ENCODE assay signal across 8 cellular contexts in the genomic region with DNA sequence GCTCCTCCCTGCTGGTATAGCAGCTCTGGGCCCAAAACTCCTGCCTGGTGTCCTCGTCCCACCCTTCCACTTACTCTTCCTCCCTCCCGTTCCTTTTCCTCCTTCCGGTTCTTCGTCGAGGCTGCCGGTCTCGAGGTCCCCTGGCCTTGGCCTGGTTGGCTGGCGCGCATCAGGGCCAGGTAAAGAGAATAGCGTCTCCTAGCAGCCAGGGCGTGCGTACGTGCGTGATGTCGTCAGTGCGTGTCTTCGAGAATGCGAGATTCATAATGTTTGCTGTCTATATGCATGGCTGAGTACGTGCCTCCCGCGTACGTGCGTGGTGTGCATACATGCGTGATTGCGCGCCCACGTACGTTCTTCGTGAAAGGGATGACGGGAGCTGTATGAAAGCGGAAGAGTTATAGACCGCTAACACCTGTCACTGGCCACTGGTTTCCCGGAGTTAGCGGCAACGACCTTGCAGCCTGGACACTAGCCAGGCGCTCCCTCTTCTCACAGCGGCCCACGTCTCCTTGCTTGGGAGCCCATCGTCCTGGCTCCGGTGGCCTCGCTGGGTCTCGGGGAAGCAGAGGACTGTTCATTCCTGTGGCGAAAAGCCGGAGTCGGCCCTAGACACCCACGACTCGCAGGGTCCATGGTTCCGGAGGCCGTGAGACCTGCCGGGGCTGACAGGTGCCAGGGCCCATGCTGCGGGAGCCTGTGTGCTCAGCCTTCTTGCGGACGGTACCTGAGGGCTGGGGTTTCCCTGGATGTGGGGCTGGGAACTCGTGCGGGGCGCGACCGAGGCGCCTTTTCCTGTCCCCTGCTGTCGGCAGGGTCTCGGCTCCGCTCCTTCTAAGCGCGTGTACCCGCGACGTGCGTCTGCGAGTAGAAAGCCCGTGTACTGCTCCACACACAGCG. TPM values are rescaled to one million over a fixed set of nuclear protein-coding genes. Genes with fewer than 3 reads are reported as not detected.
DNase-seq lines count a peak whose midpoint lies in the region; ATAC-seq, FAIRE-seq and TF ChIP-seq lines count a peak whose summit lies in the region.

A gene (plus strand): TSS at position 392 of the 900 bp plus-strand sequence. CDS start 4,619 bp downstream, outside the sequence.

- H3K27me3 Mint-ChIP-seq in WTC11 (ENCODE audit: low read depth) = peaks cover 10% of the 10 kb centered on the region

- no peaks in the 10 kb centered on the region for H3K9me3 Mint-ChIP-seq in WTC11

- peaks cover 1% of the 10 kb centered on the region for H3K36me3 ChIP-seq in bronchial epithelial cell (ENCODE audit: control insufficient read depth, insufficient read depth, low read length)

- no peaks in the 10 kb centered on the region for H3K27me3 ChIP-seq in bronchial epithelial cell (ENCODE audit: control insufficient read depth, insufficient read depth, low read length)

- TF ChIP-seq CTCF in AG04449 (IDR thresholded peaks at IDR 0.05; ENCODE audit: insufficient read depth, low read length, missing control alignments) (no peak), WTC11 (IDR thresholded peaks at IDR 0.05) (no peak), bronchial epithelial cell (IDR thresholded peaks at IDR 0.05; ENCODE audit: insufficient read depth, low read length, severe bottlenecking) (no peak)

- peak within 1 kb of the TSS; percentile 81 for H3K4me3 Mint-ChIP-seq in WTC11

- peak within 1 kb of the TSS; percentile 96 for H3K27ac Mint-ChIP-seq in WTC11

- peak; percentile 82 for ATAC-seq in GM18907 (IDR thresholded peaks at IDR 0.05; ENCODE audit: unreplicated experiment)
- peak; percentile 74 for ATAC-seq in HG03159 (IDR thresholded peaks at IDR 0.05; ENCODE audit: unreplicated experiment)
- peak; percentile 39 for ATAC-seq in WTC11

- no peak for FAIRE-seq in bronchial epithelial cell (lab: Jason Lieb, UNC)
- peak; percentile 98 for FAIRE-seq in islet of Langerhans (lab: Jason Lieb, UNC)

- CTCF ChIA-PET in AG04449 (lab: Yijun Ruan, JAX) (interaction anchor here (0.9 to 1.0 kb wide), 2 partner anchors 11 to 398 kb away, joined by 3 read pairs; a partner anchor contains a TSS), WTC11 (lab: Charles Lee) (interaction anchor here (0.6 to 3.2 kb wide), 7 partner anchors 12 to 398 kb away, joined by 4 to 33 read pairs (median 9); a partner anchor contains a TSS)

- peak within 1 kb of the TSS; percentile 75 for H3K4me3 ChIP-seq in AG04449 (ENCODE audit: low read depth, low read length)
- peak within 1 kb of the TSS; percentile 61 for H3K4me3 ChIP-seq in bronchial epithelial cell (ENCODE audit: low read depth, low read length)

- H3K4me1 Mint-ChIP-seq in WTC11 = peaks cover 8% of the 10 kb centered on the region; the same call in 1 of the 2 replicates

- POLR2A ChIA-PET in AG04449 (lab: Yijun Ruan, JAX) = interaction anchor here (0.6 to 1.0 kb wide), 2 partner anchors 19 to 46 kb away, joined by 3 read pairs; no protein-coding TSS in a partner anchor
- POLR2A ChIA-PET in WTC11 (lab: Charles Lee) = interaction anchor here (0.6 kb wide), 1 partner anchor 397 kb away, joined by 4 read pairs; a partner anchor contains a TSS

- no peaks in the 10 kb centered on the region for H3K36me3 Mint-ChIP-seq in WTC11

- DNase-seq in AG04449 (ENCODE audit: low read depth, low spot score) (peak; percentile 91), NCI-H2227 treated with DMSO at 0.1 percent for 48 hours (lab: John Stamatoyannopoulos, UW) (peak; percentile 91), WTC11 (ENCODE audit: low spot score) (no peak), bronchial epithelial cell (ENCODE audit: low read depth) (peak; percentile 88)
- DNase-seq in stimulated activated CD4-positive, alpha-beta T cell treated with anti-CD3 and anti-CD28 coated beads, Interleukin-12 subunit alpha, Interleukin-12 subunit beta, amount 100 ng/mL, for 24 hours (ENCODE audit: low read depth in 2 of 2) = peak; percentile 77 to 82

TF ChIP-seq in WTC11, 78 proteins besides CTCF, POLR2A, EP300 and RAD21 (continues in another document):
- TF ChIP-seq, protein P1, sequence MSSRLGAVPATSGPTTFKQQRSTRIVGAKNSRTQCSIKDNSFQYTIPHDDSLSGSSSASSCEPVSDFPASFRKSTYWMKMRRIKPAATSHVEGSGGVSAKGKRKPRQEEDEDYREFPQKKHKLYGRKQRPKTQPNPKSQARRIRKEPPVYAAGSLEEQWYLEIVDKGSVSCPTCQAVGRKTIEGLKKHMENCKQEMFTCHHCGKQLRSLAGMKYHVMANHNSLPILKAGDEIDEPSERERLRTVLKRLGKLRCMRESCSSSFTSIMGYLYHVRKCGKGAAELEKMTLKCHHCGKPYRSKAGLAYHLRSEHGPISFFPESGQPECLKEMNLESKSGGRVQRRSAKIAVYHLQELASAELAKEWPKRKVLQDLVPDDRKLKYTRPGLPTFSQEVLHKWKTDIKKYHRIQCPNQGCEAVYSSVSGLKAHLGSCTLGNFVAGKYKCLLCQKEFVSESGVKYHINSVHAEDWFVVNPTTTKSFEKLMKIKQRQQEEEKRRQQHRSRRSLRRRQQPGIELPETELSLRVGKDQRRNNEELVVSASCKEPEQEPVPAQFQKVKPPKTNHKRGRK (CRISPR knock-in tag; IDR thresholded peaks at IDR 0.05; ENCODE audit: borderline replicate concordance) = no peak
- TF ChIP-seq MXD4 (CRISPR knock-in tag; IDR thresholded peaks at IDR 0.05; ENCODE audit: borderline replicate concordance) = no peak
- TF ChIP-seq GABPB1 (CRISPR knock-in tag; IDR thresholded peaks at IDR 0.05) = peak; percentile 16; the same call in 1 of the 2 replicates
- no peak for TF ChIP-seq ZNF138 (CRISPR knock-in tag; conservative IDR thresholded peaks at IDR 0.05)
- TF ChIP-seq, protein P2, sequence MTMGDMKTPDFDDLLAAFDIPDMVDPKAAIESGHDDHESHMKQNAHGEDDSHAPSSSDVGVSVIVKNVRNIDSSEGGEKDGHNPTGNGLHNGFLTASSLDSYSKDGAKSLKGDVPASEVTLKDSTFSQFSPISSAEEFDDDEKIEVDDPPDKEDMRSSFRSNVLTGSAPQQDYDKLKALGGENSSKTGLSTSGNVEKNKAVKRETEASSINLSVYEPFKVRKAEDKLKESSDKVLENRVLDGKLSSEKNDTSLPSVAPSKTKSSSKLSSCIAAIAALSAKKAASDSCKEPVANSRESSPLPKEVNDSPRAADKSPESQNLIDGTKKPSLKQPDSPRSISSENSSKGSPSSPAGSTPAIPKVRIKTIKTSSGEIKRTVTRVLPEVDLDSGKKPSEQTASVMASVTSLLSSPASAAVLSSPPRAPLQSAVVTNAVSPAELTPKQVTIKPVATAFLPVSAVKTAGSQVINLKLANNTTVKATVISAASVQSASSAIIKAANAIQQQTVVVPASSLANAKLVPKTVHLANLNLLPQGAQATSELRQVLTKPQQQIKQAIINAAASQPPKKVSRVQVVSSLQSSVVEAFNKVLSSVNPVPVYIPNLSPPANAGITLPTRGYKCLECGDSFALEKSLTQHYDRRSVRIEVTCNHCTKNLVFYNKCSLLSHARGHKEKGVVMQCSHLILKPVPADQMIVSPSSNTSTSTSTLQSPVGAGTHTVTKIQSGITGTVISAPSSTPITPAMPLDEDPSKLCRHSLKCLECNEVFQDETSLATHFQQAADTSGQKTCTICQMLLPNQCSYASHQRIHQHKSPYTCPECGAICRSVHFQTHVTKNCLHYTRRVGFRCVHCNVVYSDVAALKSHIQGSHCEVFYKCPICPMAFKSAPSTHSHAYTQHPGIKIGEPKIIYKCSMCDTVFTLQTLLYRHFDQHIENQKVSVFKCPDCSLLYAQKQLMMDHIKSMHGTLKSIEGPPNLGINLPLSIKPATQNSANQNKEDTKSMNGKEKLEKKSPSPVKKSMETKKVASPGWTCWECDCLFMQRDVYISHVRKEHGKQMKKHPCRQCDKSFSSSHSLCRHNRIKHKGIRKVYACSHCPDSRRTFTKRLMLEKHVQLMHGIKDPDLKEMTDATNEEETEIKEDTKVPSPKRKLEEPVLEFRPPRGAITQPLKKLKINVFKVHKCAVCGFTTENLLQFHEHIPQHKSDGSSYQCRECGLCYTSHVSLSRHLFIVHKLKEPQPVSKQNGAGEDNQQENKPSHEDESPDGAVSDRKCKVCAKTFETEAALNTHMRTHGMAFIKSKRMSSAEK (CRISPR knock-in tag; IDR thresholded peaks at IDR 0.05; ENCODE audit: borderline replicate concordance) = no peak
- TF ChIP-seq, protein P3, sequence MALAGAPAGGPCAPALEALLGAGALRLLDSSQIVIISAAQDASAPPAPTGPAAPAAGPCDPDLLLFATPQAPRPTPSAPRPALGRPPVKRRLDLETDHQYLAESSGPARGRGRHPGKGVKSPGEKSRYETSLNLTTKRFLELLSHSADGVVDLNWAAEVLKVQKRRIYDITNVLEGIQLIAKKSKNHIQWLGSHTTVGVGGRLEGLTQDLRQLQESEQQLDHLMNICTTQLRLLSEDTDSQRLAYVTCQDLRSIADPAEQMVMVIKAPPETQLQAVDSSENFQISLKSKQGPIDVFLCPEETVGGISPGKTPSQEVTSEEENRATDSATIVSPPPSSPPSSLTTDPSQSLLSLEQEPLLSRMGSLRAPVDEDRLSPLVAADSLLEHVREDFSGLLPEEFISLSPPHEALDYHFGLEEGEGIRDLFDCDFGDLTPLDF (CRISPR knock-in tag; IDR thresholded peaks at IDR 0.05) = no peak
- TF ChIP-seq ZBTB21 (CRISPR knock-in tag; IDR thresholded peaks at IDR 0.05; ENCODE audit: borderline replicate concordance) = no peak
- no peak for TF ChIP-seq ZNF232 (CRISPR knock-in tag; IDR thresholded peaks at IDR 0.05)
- TF ChIP-seq ETV6 (CRISPR knock-in tag; IDR thresholded peaks at IDR 0.05) = no peak
- no peak for TF ChIP-seq FOXP1 (CRISPR knock-in tag; IDR thresholded peaks at IDR 0.05; ENCODE audit: borderline replicate concordance)
- TF ChIP-seq, protein P4, sequence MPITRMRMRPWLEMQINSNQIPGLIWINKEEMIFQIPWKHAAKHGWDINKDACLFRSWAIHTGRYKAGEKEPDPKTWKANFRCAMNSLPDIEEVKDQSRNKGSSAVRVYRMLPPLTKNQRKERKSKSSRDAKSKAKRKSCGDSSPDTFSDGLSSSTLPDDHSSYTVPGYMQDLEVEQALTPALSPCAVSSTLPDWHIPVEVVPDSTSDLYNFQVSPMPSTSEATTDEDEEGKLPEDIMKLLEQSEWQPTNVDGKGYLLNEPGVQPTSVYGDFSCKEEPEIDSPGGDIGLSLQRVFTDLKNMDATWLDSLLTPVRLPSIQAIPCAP (CRISPR knock-in tag; IDR thresholded peaks at IDR 0.05) = no peak

RNA-seq across cellular contexts. Expression of the gene that starts here (rescaled TPM):
- total RNA-seq in WTC11 (2021) (5.4 to 7.7 TPM (median 6.1 TPM) in 3 replicates), bronchial epithelial cell (19.5 and 20.1 TPM in 2 replicates)
